ENCODE assay signal across 8 cellular contexts in the genomic region with DNA sequence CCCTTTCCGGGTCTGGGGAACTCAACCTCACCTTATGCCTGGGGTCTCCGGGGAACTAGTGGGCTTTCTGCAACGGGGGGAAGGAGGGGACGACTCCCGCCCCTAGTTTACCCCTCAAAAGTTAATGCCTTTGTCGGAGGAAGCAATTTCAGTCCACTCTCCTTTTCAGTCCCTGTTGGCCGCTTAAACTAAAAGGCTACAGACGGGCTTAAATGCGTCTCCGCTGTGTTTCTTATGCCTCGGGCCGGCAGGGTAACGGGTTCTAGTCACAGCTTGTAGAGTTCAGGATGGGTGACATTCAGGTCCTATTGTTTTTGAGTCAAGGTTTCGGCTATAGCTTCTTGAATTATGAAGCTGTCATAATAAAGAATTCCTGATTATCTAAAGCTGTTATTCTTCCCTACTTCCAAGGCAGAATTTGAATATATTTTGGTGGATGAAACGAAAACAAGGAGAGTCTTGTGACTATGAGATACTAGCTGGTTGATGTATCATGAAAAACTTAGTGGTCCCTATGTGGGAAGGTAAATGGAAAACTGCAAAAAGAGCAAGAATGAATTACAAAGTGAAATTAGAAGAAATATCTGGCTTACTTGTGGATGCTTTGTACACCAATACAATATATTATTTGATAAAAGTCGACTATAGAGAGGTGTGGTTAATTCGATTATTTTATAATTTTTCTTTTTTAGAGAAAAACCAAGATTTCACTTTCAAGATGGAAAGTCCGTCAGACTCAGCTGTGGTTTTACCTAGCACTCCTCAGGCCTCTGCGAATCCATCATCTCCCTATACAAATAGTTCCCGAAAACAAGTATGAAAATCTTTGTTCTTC. TPM values are rescaled to one million over a fixed set of nuclear protein-coding genes. Genes with fewer than 3 reads are reported as not detected.
DNase-seq lines count a peak whose midpoint lies in the region; TF ChIP-seq lines count a peak whose summit lies in the region.

No MANE protein-coding gene starts in this region.

- no peaks in the 10 kb centered on the region for H3K9me3 Mint-ChIP-seq in activated naive CD4-positive, alpha-beta T cell treated with anti-CD3 and anti-CD28 coated beads, Interleukin-2, amount 10 ng/mL, durations not matched to agents 7 days and 5 days
- H3K9me3 Mint-ChIP-seq in activated T-helper 1 cell treated with anti-CD3 and anti-CD28 coated beads, Interleukin-12 subunit alpha, Interleukin-12 subunit beta, Interleukin-2, Interleukin-4 antibody, amounts not matched to agents 30 ng/mL and 10 ng/mL and 1 ng/mL, durations not matched to agents 14 hours and 24 hours and 36 hours = no peaks in the 10 kb centered on the region

- H3K27ac ChIP-seq in HL-60 (replicated peaks) (peak overlapping the region; percentile 91), left ventricle myocardium inferior (replicated peaks) (peak overlapping the region; percentile 98)

- H3K4me1 ChIP-seq in left ventricle myocardium inferior = peaks cover 35% of the 10 kb centered on the region

- peak overlapping the region; percentile 82 for H3K4me3 Mint-ChIP-seq in activated naive CD4-positive, alpha-beta T cell treated with anti-CD3 and anti-CD28 coated beads, Interleukin-2, amount 10 ng/mL, durations not matched to agents 7 days and 5 days
- H3K4me3 Mint-ChIP-seq in activated T-helper 1 cell treated with anti-CD3 and anti-CD28 coated beads, Interleukin-12 subunit alpha, Interleukin-12 subunit beta, Interleukin-2, Interleukin-4 antibody, amounts not matched to agents 30 ng/mL and 10 ng/mL and 1 ng/mL, durations not matched to agents 14 hours and 24 hours and 36 hours = peak overlapping the region; percentile 94

- H3K4me3 ChIP-seq in HL-60 (replicated peaks; ENCODE audit: insufficient read depth, low read length) = peak overlapping the region; percentile 85
- peak overlapping the region; percentile 77 for H3K4me3 ChIP-seq in left ventricle myocardium inferior
- H3K4me3 ChIP-seq in skeletal muscle cell (ENCODE audit: low read depth, low read length) = peak overlapping the region; percentile 76

- H3K9me3 ChIP-seq in left ventricle myocardium inferior (replicated peaks) = no peaks in the 10 kb centered on the region

- H3K27ac Mint-ChIP-seq in activated naive CD4-positive, alpha-beta T cell treated with anti-CD3 and anti-CD28 coated beads, Interleukin-2, amount 10 ng/mL, durations not matched to agents 7 days and 5 days = peak overlapping the region; percentile 98
- H3K27ac Mint-ChIP-seq in activated T-helper 1 cell treated with anti-CD3 and anti-CD28 coated beads, Interleukin-12 subunit alpha, Interleukin-12 subunit beta, Interleukin-2, Interleukin-4 antibody, amounts not matched to agents 30 ng/mL and 10 ng/mL and 1 ng/mL, durations not matched to agents 14 hours and 24 hours and 36 hours = peak overlapping the region; percentile 99

- intact Hi-C loops in activated T-helper 1 cell treated with anti-CD3 and anti-CD28 coated beads, Interleukin-12 subunit alpha, Interleukin-12 subunit beta, Interleukin-2, Interleukin-4 antibody, amounts not matched to agents 30 ng/mL and 10 ng/mL and 1 ng/mL, durations not matched to agents 14 hours and 24 hours and 36 hours (cut with micrococcal nuclease) = loop anchor here (1.0 to 10.0 kb wide), 7 partner anchors 105 to 1378 kb away; partner anchors contain the start of genes STN1, TAF5 and WBP1L
- intact Hi-C loops in left ventricle myocardium inferior (cut with micrococcal nuclease) = loop anchor here (10.0 kb wide), 1 partner anchor 238 kb away; no protein-coding TSS in a partner anchor

- H3K27me3 ChIP-seq in HL-60 (ENCODE audit: insufficient read depth, poor library complexity, severe bottlenecking) = no peaks in the 10 kb centered on the region
- no peaks in the 10 kb centered on the region for H3K27me3 ChIP-seq in left ventricle myocardium inferior (ENCODE audit: low read depth)

- peaks cover 39% of the 10 kb centered on the region for H3K4me1 Mint-ChIP-seq in activated naive CD4-positive, alpha-beta T cell treated with anti-CD3 and anti-CD28 coated beads, Interleukin-2, amount 10 ng/mL, durations not matched to agents 7 days and 5 days
- peaks cover 51% of the 10 kb centered on the region for H3K4me1 Mint-ChIP-seq in activated T-helper 1 cell treated with anti-CD3 and anti-CD28 coated beads, Interleukin-12 subunit alpha, Interleukin-12 subunit beta, Interleukin-2, Interleukin-4 antibody, amounts not matched to agents 30 ng/mL and 10 ng/mL and 1 ng/mL, durations not matched to agents 14 hours and 24 hours and 36 hours (ENCODE audit: low read depth)

- TF ChIP-seq CTCF in HL-60 (IDR thresholded peaks at IDR 0.05; ENCODE audit: insufficient read depth, low read length) (no peak), left ventricle myocardium inferior (IDR thresholded peaks at IDR 0.05; ENCODE audit: borderline replicate concordance) (no peak)

- CTCF ChIA-PET in activated naive CD4-positive, alpha-beta T cell treated with anti-CD3 and anti-CD28 coated beads, Interleukin-2, amount 10 ng/mL, durations not matched to agents 7 days and 5 days (lab: Charles Lee) = interaction anchor here (0.6 to 8.4 kb wide), 14 partner anchors 13 to 276 kb away, joined by 3 to 76 read pairs (median 4); no protein-coding TSS in a partner anchor

- H3K36me3 ChIP-seq in left ventricle myocardium inferior = peaks cover 15% of the 10 kb centered on the region

- H3K27me3 Mint-ChIP-seq in activated naive CD4-positive, alpha-beta T cell treated with anti-CD3 and anti-CD28 coated beads, Interleukin-2, amount 10 ng/mL, durations not matched to agents 7 days and 5 days = peaks cover 9% of the 10 kb centered on the region
- peaks cover 6% of the 10 kb centered on the region for H3K27me3 Mint-ChIP-seq in activated T-helper 1 cell treated with anti-CD3 and anti-CD28 coated beads, Interleukin-12 subunit alpha, Interleukin-12 subunit beta, Interleukin-2, Interleukin-4 antibody, amounts not matched to agents 30 ng/mL and 10 ng/mL and 1 ng/mL, durations not matched to agents 14 hours and 24 hours and 36 hours (ENCODE audit: insufficient read depth)

- peaks cover 24% of the 10 kb centered on the region for H3K36me3 Mint-ChIP-seq in activated naive CD4-positive, alpha-beta T cell treated with anti-CD3 and anti-CD28 coated beads, Interleukin-2, amount 10 ng/mL, durations not matched to agents 7 days and 5 days
- H3K36me3 Mint-ChIP-seq in activated T-helper 1 cell treated with anti-CD3 and anti-CD28 coated beads, Interleukin-12 subunit alpha, Interleukin-12 subunit beta, Interleukin-2, Interleukin-4 antibody, amounts not matched to agents 30 ng/mL and 10 ng/mL and 1 ng/mL, durations not matched to agents 14 hours and 24 hours and 36 hours (ENCODE audit: low read depth) = peaks cover 13% of the 10 kb centered on the region

- no peak for DNase-seq in activated naive CD4-positive, alpha-beta T cell treated with anti-CD3 and anti-CD28 coated beads, Interleukin-2, amount 10 ng/mL, durations not matched to agents 7 days and 5 days
- no peak for DNase-seq in activated naive CD4-positive, alpha-beta T cell treated with Interleukin-2 at 50 U/mL for 16 hours
- DNase-seq in HL-60 (ENCODE audit: low read depth in 1 of 2, low spot score in 1 of 2) (peak in 1 of 2 experiments; percentile 14), left ventricle myocardium inferior (peak; percentile 21), skeletal muscle cell (ENCODE audit: low read depth) (no peak), amniotic stem cell (lab: John Stamatoyannopoulos, UW) (no peak)
- no peak for DNase-seq in activated T-helper 1 cell treated with anti-CD3 and anti-CD28 coated beads, Interleukin-12 subunit alpha, Interleukin-12 subunit beta, Interleukin-2, Interleukin-4 antibody, amounts not matched to agents 30 ng/mL and 10 ng/mL and 1 ng/mL, durations not matched to agents 14 hours and 24 hours and 36 hours (ENCODE audit: low spot score)
- no peak for DNase-seq in activated CD8-positive, alpha-beta memory T cell treated with anti-CD3 and anti-CD28 coated beads, Interleukin-2, amount 50 U/mL, for 48 hours

RNA-seq across cellular contexts. Expression of gene SFR1, which starts 0.5 kb away (rescaled TPM):
- total RNA-seq in activated T-helper 1 cell treated with anti-CD3 and anti-CD28 coated beads, Interleukin-12 subunit alpha, Interleukin-12 subunit beta, Interleukin-2, Interleukin-4 antibody, amounts not matched to agents 30 ng/mL and 10 ng/mL and 1 ng/mL, durations not matched to agents 14 hours and 24 hours and 36 hours = 13.8 and 14.0 TPM in 2 replicates
- 6.0 TPM for total RNA-seq in left ventricle myocardium inferior

RNA-seq across cellular contexts. Expression of gene COL17A1, which starts 36.8 kb away (rescaled TPM):
- total RNA-seq in activated T-helper 1 cell treated with anti-CD3 and anti-CD28 coated beads, Interleukin-12 subunit alpha, Interleukin-12 subunit beta, Interleukin-2, Interleukin-4 antibody, amounts not matched to agents 30 ng/mL and 10 ng/mL and 1 ng/mL, durations not matched to agents 14 hours and 24 hours and 36 hours = not detected in 2 replicates
- not detected for total RNA-seq in left ventricle myocardium inferior
